In genomic region chr9:73199886-73200285, GRCh38 we compare ENCODE assay signal across 13 cellular contexts. TPM values are rescaled to one million over a fixed set of nuclear protein-coding genes. Genes with fewer than 3 reads are reported as not detected.
DNase-seq lines count a peak whose midpoint lies in the region; ATAC-seq, FAIRE-seq and TF ChIP-seq lines count a peak whose summit lies in the region.
"Had no signal": no experiment of that assay in that cellular context is flagged by ENCODE, and none has a peak within 500 bp of the region (broad histone marks: within the 10 kb centered on the region; RNA-seq: fewer than 3 reads in every experiment).

No MANE protein-coding gene starts in this region.

- H3K9me3 Mint-ChIP-seq in neural progenitor cell = no peaks in the 10 kb centered on the region
- H3K9me3 Mint-ChIP-seq: brain had no signal

- H3K9ac ChIP-seq in neural progenitor cell = no peak overlapping the region
- H3K9ac ChIP-seq: GM23248 had no signal

- H3K27ac ChIP-seq in neural progenitor cell = no peak overlapping the region
- H3K27ac ChIP-seq: GM23248, pancreas had no signal

- H3K27me3 Mint-ChIP-seq in neural progenitor cell (ENCODE audit: insufficient read depth, low read depth) = no peaks in the 10 kb centered on the region
- H3K27me3 Mint-ChIP-seq: brain had no signal

- no peak overlapping the region for H2AFZ ChIP-seq in neural progenitor cell (replicated peaks)
- H2AFZ ChIP-seq: GM23248 had no signal

- TF ChIP-seq CTCF in cardiac fibroblast (IDR thresholded peaks at IDR 0.05; ENCODE audit: low read depth, low read length) = peak; percentile 36
- TF ChIP-seq CTCF in neural progenitor cell (IDR thresholded peaks at IDR 0.05) = peak; percentile 58

- H3K4me2 ChIP-seq in neural progenitor cell = no peak overlapping the region

- H3K36me3 Mint-ChIP-seq in neural progenitor cell = no peaks in the 10 kb centered on the region
- H3K36me3 Mint-ChIP-seq: brain had no signal

- no peak overlapping the region for H3K4me3 Mint-ChIP-seq in neural progenitor cell
- H3K4me3 Mint-ChIP-seq: brain had no signal

- H3K4me1 ChIP-seq in neural progenitor cell = peaks cover 9% of the 10 kb centered on the region
- H3K4me1 ChIP-seq: pancreas had no signal

- H3K4me3 ChIP-seq in cardiac fibroblast (replicated peaks in 1 of 2; ENCODE audit: low read depth in 2 of 2, low read length in 2 of 2) (no peak overlapping the region), neural progenitor cell (no peak overlapping the region)
- H3K4me3 ChIP-seq: GM23248, pancreas had no signal

- peaks cover 13% of the 10 kb centered on the region for H3K4me1 Mint-ChIP-seq in neural progenitor cell

- peak; percentile 56 for DNase-seq in DMS53 (lab: John Stamatoyannopoulos, UW)
- no peak for DNase-seq in DMS53 treated with DMSO at 0.1 percent for 48 hours (lab: John Stamatoyannopoulos, UW; ENCODE audit: unreplicated experiment)
- peak; percentile 71 for DNase-seq in NCI-H460 (ENCODE audit: extremely low read depth, low read depth)
- peak; percentile 10 to 18 for DNase-seq in cardiac fibroblast (ENCODE audit: low read depth in 2 of 2)
- DNase-seq in neural progenitor cell (ENCODE audit: low spot score) = peak; percentile 68
- DNase-seq in NCI-H1105 (lab: John Stamatoyannopoulos, UW) = no peak
- DNase-seq in GM19239 (ENCODE audit: insufficient read length, low spot score) = no peak
- DNase-seq: 8988T; activated CD4-positive, alpha-beta T cell treated with anti-CD3 and anti-CD28 coated beads, Interleukin-2, amount 50 U/mL, for 48 hours; pancreas had no signal

- H3K9me3 ChIP-seq in neural progenitor cell (ENCODE audit: low read depth) = no peaks in the 10 kb centered on the region
- H3K9me3 ChIP-seq: pancreas had no signal

- H3K27ac Mint-ChIP-seq in neural progenitor cell = no peak overlapping the region

- no peak for ATAC-seq in GM18870 (IDR thresholded peaks at IDR 0.05; ENCODE audit: unreplicated experiment)

- no peaks in the 10 kb centered on the region for H3K27me3 ChIP-seq in neural progenitor cell
- H3K27me3 ChIP-seq: pancreas had no signal

- no peaks in the 10 kb centered on the region for H3F3A ChIP-seq in neural progenitor cell (ENCODE audit: low read depth)

- no peaks in the 10 kb centered on the region for H4K20me1 ChIP-seq in neural progenitor cell (ENCODE audit: low read depth)

- H3K36me3 ChIP-seq in neural progenitor cell = no peaks in the 10 kb centered on the region
- H3K36me3 ChIP-seq: pancreas had no signal

- H3K79me2 ChIP-seq in neural progenitor cell (ENCODE audit: low read depth) = no peaks in the 10 kb centered on the region

- FAIRE-seq in GM19239 (lab: Jason Lieb, UNC) = no peak

RNA-seq across cellular contexts. Expression of gene ANXA1, which starts 48.2 kb away (rescaled TPM):
- 617 and 627 TPM in 2 replicates for total RNA-seq in NCI-H460 (2014; rRNA removed; shearing (Covaris generic))
- 490 and 549 TPM in 2 replicates for polyA plus RNA-seq in NCI-H460 (2014; cell fraction: nucleus; rRNA removed)
- total RNA-seq in neural progenitor cell (ENCODE audit: low replicate concordance) = 0.47 and 1.1 TPM in 2 replicates

Comparison
In these comparisons a context has a peak if more than half of its experiments do, and no peak if none do; other contexts are left out.
1. DNase-seq: peak in DMS53 (single experiment), NCI-H460 (single experiment), cardiac fibroblast (2 of 2) and neural progenitor cell (single experiment); none in DMS53 treated with DMSO at 0.1 percent for 48 hours (single experiment), NCI-H1105 (single experiment) and GM19239 (single experiment).
2. RNA of gene ANXA1, which starts 48.2 kb away (total RNA-seq): 617 to 627 TPM in NCI-H460; 0.47 to 1.1 TPM in neural progenitor cell; every median in the first group is over 100 times any median in the second.